ENCODE assay signal across 1 cellular context in genomic region chr6:169451065-169451840, GRCh38.
A peak's percentile ranks its signal among the peaks of the same experiment; 100 is the strongest.
TF ChIP-seq lines count a peak whose summit lies in the region.

No MANE protein-coding gene starts in this region.

TF ChIP-seq in H1, 55 proteins besides CTCF, POLR2A, EP300 and RAD21 (continued from another document):
- TF ChIP-seq MAFK (IDR thresholded peaks at IDR 0.05; ENCODE audit: low read depth, low read length): peak; percentile 21; the same call in 1 of the 2 replicates
